18 cellular contexts compared by ENCODE assay signal in genomic region chr2:38650717-38651116, GRCh38.
"Had no signal": no experiment of that assay in that cellular context is flagged by ENCODE, and none has a peak within 500 bp of the region (broad histone marks: within the 10 kb centered on the region; RNA-seq: fewer than 3 reads in every experiment).

No MANE protein-coding gene starts in this region.

- H3K27ac Mint-ChIP-seq: endodermal cell, immature natural killer cell, mesothelial cell of epicardium, neural progenitor cell, type B pancreatic cell, WTC11 had no signal

- H3K27me3 Mint-ChIP-seq: stimulated activated naive CD8-positive, alpha-beta T cell treated with anti-CD3 and anti-CD28 coated beads, Interleukin-15, Interleukin-2, amounts not matched to agents 100 ng/mL and 50 ng/mL, for 24 hours; type B pancreatic cell had no signal

- H3K4me1 Mint-ChIP-seq: WTC11 had no signal

- H3K27ac ChIP-seq: heart left ventricle, lower lobe of right lung, neural progenitor cell, ovary, sigmoid colon, spleen, suprapubic skin had no signal

- H3K27me3 ChIP-seq: dorsolateral prefrontal cortex, heart left ventricle, neural progenitor cell, ovary, sigmoid colon, spleen, suprapubic skin had no signal

- ATAC-seq: lower lobe of right lung, WTC11 had no signal

- H3K9me3 Mint-ChIP-seq: endodermal cell; immature natural killer cell; neural progenitor cell; stimulated activated naive CD8-positive, alpha-beta T cell treated with anti-CD3 and anti-CD28 coated beads, Interleukin-15, Interleukin-2, amounts not matched to agents 100 ng/mL and 50 ng/mL, for 24 hours; type B pancreatic cell; WTC11 had no signal

- H3K36me3 ChIP-seq: heart left ventricle, lower lobe of right lung, neural progenitor cell, ovary, sigmoid colon, spleen, suprapubic skin had no signal

- DNase-seq: activated CD4-positive, alpha-beta T cell treated with anti-CD3 and anti-CD28 coated beads, Interleukin-2, amount 50 U/mL, for 48 hours; activated CD8-positive, alpha-beta memory T cell treated with anti-CD3 and anti-CD28 coated beads, Interleukin-2, amount 50 U/mL, for 4 hours; activated naive CD4-positive, alpha-beta T cell treated with Interleukin-2 at 50 U/mL for 16 hours; dorsolateral prefrontal cortex; endodermal cell; heart left ventricle; immature natural killer cell; lower lobe of right lung; ovary; sigmoid colon; SK-N-SH; spleen had no signal

- H3K4me1 ChIP-seq: neural progenitor cell, sigmoid colon had no signal

- H3K4me3 Mint-ChIP-seq: endodermal cell; immature natural killer cell; mesothelial cell of epicardium; neural progenitor cell; stimulated activated naive CD8-positive, alpha-beta T cell treated with anti-CD3 and anti-CD28 coated beads, Interleukin-15, Interleukin-2, amounts not matched to agents 100 ng/mL and 50 ng/mL, for 24 hours; type B pancreatic cell; WTC11 had no signal

- H3K4me3 ChIP-seq: dorsolateral prefrontal cortex, heart left ventricle, lower lobe of right lung, neural progenitor cell, ovary, sigmoid colon, spleen, suprapubic skin had no signal

- H3K9me3 ChIP-seq: heart left ventricle, lower lobe of right lung, ovary, sigmoid colon, SK-N-SH, spleen, suprapubic skin had no signal

- H3K36me3 Mint-ChIP-seq: immature natural killer cell, mesothelial cell of epicardium, neural progenitor cell, type B pancreatic cell, WTC11 had no signal
